In the genomic region with DNA sequence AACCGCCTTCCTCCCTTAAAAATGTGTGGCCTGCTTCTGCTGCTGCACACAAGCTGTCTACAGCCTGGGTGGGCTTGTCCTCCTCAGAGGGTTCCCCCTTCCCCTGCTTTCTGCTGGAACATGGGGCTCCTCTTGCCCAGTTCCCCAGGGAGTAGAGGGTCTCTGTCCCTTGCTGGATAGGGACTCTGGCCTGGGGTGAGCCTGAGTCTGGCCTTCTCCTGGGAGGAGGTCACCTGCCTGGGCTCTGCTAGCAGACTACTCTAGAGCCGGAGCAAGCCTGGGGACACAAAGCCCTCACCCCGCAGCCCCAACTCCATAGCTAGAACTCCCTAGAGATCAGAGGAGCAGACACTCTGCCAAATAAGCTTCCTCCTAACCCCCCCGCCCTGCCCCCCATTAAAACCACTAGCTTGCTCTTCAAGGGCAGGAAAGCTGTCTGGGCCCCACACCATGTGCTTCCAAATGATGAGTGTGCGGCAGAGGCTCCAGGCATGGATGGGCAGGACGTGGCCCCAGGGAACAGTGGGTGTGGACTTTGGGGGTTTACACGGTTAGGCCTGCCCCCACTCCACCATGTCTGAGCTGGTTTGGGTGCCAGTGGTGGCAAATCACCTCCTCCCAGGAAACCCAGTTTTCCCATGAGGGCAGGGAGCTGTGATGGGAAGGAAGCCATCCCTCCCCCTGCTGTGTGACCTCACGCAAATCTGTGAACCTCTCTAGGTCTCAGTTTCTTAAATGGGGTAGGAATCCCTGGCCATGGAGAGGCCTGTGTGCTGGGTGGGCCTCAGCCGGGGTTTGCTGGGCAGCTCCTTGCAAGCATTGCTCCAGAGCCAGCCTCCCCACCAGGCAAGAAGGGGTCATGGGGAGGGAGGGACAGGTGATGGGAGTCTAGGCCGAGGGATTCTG, we compare ENCODE assay signal across 11 cellular contexts. TPM values are rescaled to one million over a fixed set of nuclear protein-coding genes. Genes with fewer than 3 reads are reported as not detected.
A peak's percentile ranks its signal among the peaks of the same experiment; 100 is the strongest.
DNase-seq lines count a peak whose midpoint lies in the region; ATAC-seq and TF ChIP-seq lines count a peak whose summit lies in the region.
"Had no signal": no experiment of that assay in that cellular context is flagged by ENCODE, and none has a peak within 500 bp of the region (broad histone marks: within the 10 kb centered on the region; RNA-seq: fewer than 3 reads in every experiment).

No MANE protein-coding gene starts in this region.

- ATAC-seq in heart left ventricle: no peak
- ATAC-seq in left ventricle myocardium superior: no peak
- ATAC-seq in T-helper 17 cell: peak; percentile 30
- no peak for ATAC-seq in HG02884 (IDR thresholded peaks at IDR 0.05; ENCODE audit: unreplicated experiment)

- peak overlapping the region in 1 of 12 donors; percentile 1 for H3K4me3 ChIP-seq in heart left ventricle
- H3K4me3 ChIP-seq in fibroblast of lung (replicated peaks in 1 of 4; ENCODE audit: control extremely low read depth in 1 of 4, insufficient read depth in 1 of 4, low read depth in 3 of 4, low read length in 4 of 4): no peak overlapping the region
- no peak overlapping the region for H3K4me3 ChIP-seq in tibial artery

- 76 to 81% (median 78%) methylated on average over 8 to 10 of the region's 10 CpGs for WGBS in heart left ventricle, 4 donors

- TF ChIP-seq POLR2A in heart left ventricle (IDR thresholded peaks at IDR 0.05): no peak

- no peaks in the 10 kb centered on the region for H3K79me2 ChIP-seq in fibroblast of lung (ENCODE audit: control insufficient read depth, insufficient read depth, low read length)

- H3K4me3 Mint-ChIP-seq in T-helper 17 cell: peak overlapping the region; percentile 90

- H3K27me3 Mint-ChIP-seq in T-helper 17 cell: no peaks in the 10 kb centered on the region
- H3K27me3 Mint-ChIP-seq: brain had no signal

- peak overlapping the region; percentile 30 for H3K9ac ChIP-seq in fibroblast of lung (ENCODE audit: insufficient read depth, low read length)

- H3K27ac ChIP-seq in heart left ventricle: peak overlapping the region in 10 of 12 donors; percentile 15 to 78 (median 64)
- peak overlapping the region; percentile 89 for H3K27ac ChIP-seq in fibroblast of lung (ENCODE audit: insufficient read depth, low read length)
- H3K27ac ChIP-seq in tibial artery: peak overlapping the region; percentile 57 to 74

- no peaks in the 10 kb centered on the region for H3K27me3 ChIP-seq in heart left ventricle
- no peaks in the 10 kb centered on the region for H3K27me3 ChIP-seq in fibroblast of lung (ENCODE audit: control insufficient read depth, insufficient read depth, low read length)
- no peaks in the 10 kb centered on the region for H3K27me3 ChIP-seq in tibial artery

- no peak for DNase-seq in heart left ventricle
- no peak for DNase-seq in left ventricle myocardium superior
- DNase-seq in T-helper 17 cell: peak in 1 of 3 donors; percentile 57
- DNase-seq in fibroblast of lung (ENCODE audit: low read depth in 2 of 2): peak; percentile 73 to 79
- no peak for DNase-seq in tibial artery
- no peak for DNase-seq in DMS79 treated with DMSO at 0.1 percent for 48 hours (lab: John Stamatoyannopoulos, UW)
- no peak for DNase-seq in NCI-H2029 (lab: John Stamatoyannopoulos, UW)
- DNase-seq: left colon, RPMI8226 had no signal

- peak overlapping the region; percentile 4 for H2AFZ ChIP-seq in fibroblast of lung (ENCODE audit: low read length)

- H3K9me3 ChIP-seq in heart left ventricle (no peaks in the 10 kb centered on the region), T-helper 17 cell (ENCODE audit: control insufficient read depth, low read length, poor library complexity, severe bottlenecking) (no peaks in the 10 kb centered on the region), fibroblast of lung (ENCODE audit: control insufficient read depth, insufficient read depth, low read depth, low read length) (no peaks in the 10 kb centered on the region), tibial artery (no peaks in the 10 kb centered on the region)

- H4K20me1 ChIP-seq in fibroblast of lung (ENCODE audit: control insufficient read depth, extremely low read depth, insufficient read depth, low read length): no peaks in the 10 kb centered on the region

- intact Hi-C loops in heart left ventricle (cut with DNase I): no loop called here
- intact Hi-C loops in left ventricle myocardium superior (cut with micrococcal nuclease): no loop called here
- intact Hi-C loops in tibial artery (cut with DNase I; ENCODE audit: low total_unique reads): no loop called here

- peak overlapping the region; percentile 61 for H3K4me2 ChIP-seq in fibroblast of lung (ENCODE audit: extremely low read depth, insufficient read depth, low read length)

- H3K36me3 Mint-ChIP-seq in T-helper 17 cell (ENCODE audit: low read depth): peaks cover 18% of the 10 kb centered on the region
- H3K36me3 Mint-ChIP-seq: brain had no signal

- peaks cover 80% of the 10 kb centered on the region for H3K4me1 Mint-ChIP-seq in T-helper 17 cell

- H3K4me1 ChIP-seq in heart left ventricle (peaks cover 0 to 56% (median 35%) of the 10 kb centered on the region in 12 donors), fibroblast of lung (ENCODE audit: control insufficient read depth, extremely low read depth, insufficient read depth, low read length) (peaks cover 27% of the 10 kb centered on the region), tibial artery (peaks cover 0 to 38% (median 27%) of the 10 kb centered on the region in 4 donors)

- TF ChIP-seq CTCF in heart left ventricle (IDR thresholded peaks at IDR 0.05) (no peak), fibroblast of lung (conservative IDR thresholded peaks at IDR 0.05 in 1 of 2, IDR thresholded peaks at IDR 0.05 in 1 of 2; ENCODE audit: low read depth in 1 of 2, low read length in 2 of 2) (no peak), tibial artery (IDR thresholded peaks at IDR 0.05) (no peak)

- peaks cover 0 to 7% (median 0%) of the 10 kb centered on the region in 9 donors for H3K36me3 ChIP-seq in heart left ventricle
- H3K36me3 ChIP-seq in fibroblast of lung (ENCODE audit: control insufficient read depth, insufficient read depth, low read length): peaks cover 8% of the 10 kb centered on the region
- peaks cover 0 to 13% (median 13%) of the 10 kb centered on the region in 3 donors for H3K36me3 ChIP-seq in tibial artery

- H3K27ac Mint-ChIP-seq in T-helper 17 cell: peak overlapping the region; percentile 100

RNA-seq across cellular contexts. Expression of gene TCF7, which starts 10.1 kb away (rescaled TPM):
- 1 to 10 TPM in 8 of 9 donors, under 1 TPM in 1; 0.79 to 5.2 (median 2.6) TPM for total RNA-seq in heart left ventricle
- polyA plus RNA-seq in heart left ventricle: 1 to 10 TPM; 1.6 to 1.9 TPM
- 3.4 TPM for total RNA-seq in left ventricle myocardium superior
- total RNA-seq in T-helper 17 cell: 100 to 1,000 TPM; 308 to 405 TPM
- 1.0 and 3.1 TPM in 2 replicates for total RNA-seq in fibroblast of lung
- polyA plus RNA-seq in fibroblast of lung: 3.3 and 17.3 TPM in 2 replicates
- polyA plus RNA-seq in fibroblast of lung (2012): 6.6 and 28.9 TPM in 2 replicates
- polyA minus RNA-seq in fibroblast of lung (ENCODE audit: low replicate concordance): 18.5 and 58.5 TPM in 2 replicates

RNA-seq across cellular contexts. Expression of gene SKP1, which starts 52.2 kb away (rescaled TPM):
- total RNA-seq in heart left ventricle: 100 to 1,000 TPM; 290 to 533 (median 459) TPM
- polyA plus RNA-seq in heart left ventricle: 1,000 to 10,000 TPM in 1 of 2 donors, 100 to 1,000 TPM in 1; 175 to 1,085 TPM
- 478 TPM for total RNA-seq in left ventricle myocardium superior
- 100 to 1,000 TPM; 284 to 339 TPM for total RNA-seq in T-helper 17 cell
- 182 and 259 TPM in 2 replicates for total RNA-seq in fibroblast of lung
- polyA plus RNA-seq in fibroblast of lung: 875 and 985 TPM in 2 replicates
- polyA plus RNA-seq in fibroblast of lung (2012): 694 and 744 TPM in 2 replicates
- polyA minus RNA-seq in fibroblast of lung (ENCODE audit: low replicate concordance): 22.1 and 25.7 TPM in 2 replicates

Comparison
In these comparisons a context has a peak if more than half of its experiments do, and no peak if none do; other contexts are left out.
1. DNase-seq: peak in fibroblast of lung (2 of 2); none in heart left ventricle (0 of 5), left ventricle myocardium superior (single experiment), tibial artery (0 of 2), DMS79 treated with DMSO at 0.1 percent for 48 hours (single experiment) and NCI-H2029 (single experiment).
2. RNA of gene TCF7, which starts 10.1 kb away (total RNA-seq): 308 to 405 TPM in T-helper 17 cell; 3.4 TPM in left ventricle myocardium superior (single experiment), 1.0 to 3.1 TPM in fibroblast of lung and 0.79 to 5.2 TPM in heart left ventricle; every median in the first group is over 10 times any median in the second.
3. Peak in every context shown above with its lines, with median percentiles within 50 percentile points of each other: H3K27ac ChIP-seq.